Comparison of ENCODE assay signal across 10 cellular contexts in the genomic region with DNA sequence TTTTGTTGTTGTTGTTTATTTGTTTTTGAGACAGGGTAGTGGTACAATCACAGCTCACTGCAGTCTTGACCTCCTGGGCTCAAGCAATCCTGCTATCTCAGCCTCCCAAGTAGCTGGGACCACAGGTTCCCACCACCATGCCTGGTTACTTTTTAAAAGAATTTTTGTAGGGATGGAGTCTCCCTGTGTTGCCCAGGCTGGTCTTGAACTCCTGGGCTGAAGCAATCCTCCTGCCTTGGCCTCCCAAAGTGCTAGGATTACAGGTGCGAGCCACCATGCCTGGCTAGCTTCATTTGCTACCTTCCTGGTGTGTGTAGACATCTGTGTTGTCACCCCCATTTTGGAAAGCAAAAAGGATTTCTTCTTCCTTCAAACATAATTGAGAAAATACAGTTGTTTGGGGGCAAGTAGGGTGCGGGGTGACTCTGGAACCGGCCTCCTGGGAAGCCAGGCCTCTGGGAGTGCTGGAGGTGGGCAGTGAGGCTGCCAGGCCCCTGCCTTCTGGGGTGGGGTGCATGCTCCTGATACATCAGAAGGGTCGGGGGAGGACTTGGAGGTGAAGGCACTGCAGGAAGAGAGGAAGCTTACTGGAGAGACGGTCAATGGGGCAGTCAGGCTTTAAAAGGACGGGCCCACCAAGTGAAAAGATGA. TPM values are rescaled to one million over a fixed set of nuclear protein-coding genes. Genes with fewer than 3 reads are reported as not detected.
DNase-seq lines count a peak whose midpoint lies in the region; ATAC-seq and TF ChIP-seq lines count a peak whose summit lies in the region.
"Had no signal": no experiment of that assay in that cellular context is flagged by ENCODE, and none has a peak within 500 bp of the region (broad histone marks: within the 10 kb centered on the region; RNA-seq: fewer than 3 reads in every experiment).

No MANE protein-coding gene starts in this region.

- H3K27ac ChIP-seq in mesodermal cell (ENCODE audit: low read depth, low read length, severe bottlenecking) (peak overlapping the region; percentile 33), thyroid gland (peak overlapping the region in 2 of 3 donors; percentile 35 to 50)

- H3K4me3 Mint-ChIP-seq in brain, result no peak overlapping the region
- no peak overlapping the region for H3K4me3 Mint-ChIP-seq in glutamatergic neuron (ENCODE audit: unreplicated experiment)

- H3K27me3 Mint-ChIP-seq in brain (peaks cover 5% of the 10 kb centered on the region), glutamatergic neuron (ENCODE audit: unreplicated experiment) (peaks cover 14% of the 10 kb centered on the region)
- H3K27me3 Mint-ChIP-seq: activated CD4-positive, alpha-beta T cell treated with anti-CD3 and anti-CD28 coated beads, Interleukin-2, amount 10 ng/mL, durations not matched to agents 24 days and 14 days had no signal

- no peak for TF ChIP-seq CTCF in brain (conservative IDR thresholded peaks at IDR 0.05)
- no peak for TF ChIP-seq CTCF in thyroid gland (IDR thresholded peaks at IDR 0.05)
- TF ChIP-seq CTCF in glutamatergic neuron (IDR thresholded peaks at IDR 0.05; ENCODE audit: partially characterized antibody, unreplicated experiment), result no peak

- intact Hi-C loops in thyroid gland (cut with DNase I), result no loop called here

- H3K36me3 ChIP-seq in mesodermal cell (ENCODE audit: control insufficient read depth, insufficient read depth, low read length), result peaks cover 28% of the 10 kb centered on the region
- no peaks in the 10 kb centered on the region for H3K36me3 ChIP-seq in thyroid gland

- DNase-seq in activated naive CD4-positive, alpha-beta T cell treated with anti-CD3 and anti-CD28 coated beads, Interleukin-2, amount 50 U/mL, for 72 hours (ENCODE audit: low spot score in 2 of 2), result no peak
- DNase-seq in activated naive CD4-positive, alpha-beta T cell treated with anti-CD3 and anti-CD28 coated beads, Interleukin-2, amount 50 U/mL, for 16 hours, result no peak
- no peak for DNase-seq in thyroid gland
- no peak for DNase-seq in nucleus accumbens (lab: John Stamatoyannopoulos, UW)
- DNase-seq in stimulated activated CD4-positive, alpha-beta T cell treated with anti-CD3 and anti-CD28 coated beads, Interleukin-2, amount 100 ng/mL, for 48 hours, result no peak
- no peak for DNase-seq in glutamatergic neuron
- DNase-seq: activated CD4-positive, alpha-beta T cell treated with anti-CD3 and anti-CD28 coated beads, Interleukin-2, amount 10 ng/mL, durations not matched to agents 24 days and 14 days; NCI-H510A had no signal

- no peaks in the 10 kb centered on the region for H3K9me3 ChIP-seq in mesodermal cell (ENCODE audit: control insufficient read depth, low read length)
- H3K9me3 ChIP-seq in thyroid gland, result no peaks in the 10 kb centered on the region

- 94 to 97% methylated on average over 4 to 5 of the region's 6 CpGs for WGBS in mesodermal cell (ENCODE audit: insufficient coverage in 2 of 2), 2 experiments
- WGBS in thyroid gland, 2 donors, result 97 to 98% methylated on average over 6 of the region's 6 CpGs

- H3K27ac Mint-ChIP-seq in activated naive CD4-positive, alpha-beta T cell treated with anti-CD3 and anti-CD28 coated beads, Interleukin-2, amount 50 U/mL, for 72 hours, result peak overlapping the region; percentile 33 to 45
- peak overlapping the region in 4 of 5 experiments; percentile 41 to 91 (median 68) for H3K27ac Mint-ChIP-seq in brain
- H3K27ac Mint-ChIP-seq in glutamatergic neuron (ENCODE audit: unreplicated experiment), result no peak overlapping the region

- H3K4me3 ChIP-seq in mesodermal cell (ENCODE audit: extremely low read depth, insufficient read depth, low read length, poor library complexity, severe bottlenecking) (no peak overlapping the region), thyroid gland (replicated peaks in 1 of 3) (no peak overlapping the region)

- no peak for ATAC-seq in activated naive CD4-positive, alpha-beta T cell treated with anti-CD3 and anti-CD28 coated beads, Interleukin-2, amount 50 U/mL, for 72 hours

- peaks cover 11 to 57% of the 10 kb centered on the region in 2 donors for H3K36me3 Mint-ChIP-seq in activated naive CD4-positive, alpha-beta T cell treated with anti-CD3 and anti-CD28 coated beads, Interleukin-2, amount 50 U/mL, for 72 hours
- H3K36me3 Mint-ChIP-seq in brain (peaks cover 6% of the 10 kb centered on the region), glutamatergic neuron (ENCODE audit: unreplicated experiment) (peaks cover 10% of the 10 kb centered on the region)

- TF ChIP-seq POLR2A in thyroid gland (IDR thresholded peaks at IDR 0.05), result no peak

- H3K4me1 Mint-ChIP-seq in brain, result peaks cover 41% of the 10 kb centered on the region
- H3K4me1 Mint-ChIP-seq in glutamatergic neuron (ENCODE audit: low read depth, unreplicated experiment), result peaks cover 25% of the 10 kb centered on the region

- H3K27me3 ChIP-seq in thyroid gland, result no peaks in the 10 kb centered on the region

- H3K9me3 Mint-ChIP-seq in activated naive CD4-positive, alpha-beta T cell treated with anti-CD3 and anti-CD28 coated beads, Interleukin-2, amount 50 U/mL, for 72 hours, result peaks cover 0 to 6% of the 10 kb centered on the region in 2 donors
- peaks cover 4 to 11% (median 5%) of the 10 kb centered on the region in 5 experiments for H3K9me3 Mint-ChIP-seq in brain
- peaks cover 8% of the 10 kb centered on the region for H3K9me3 Mint-ChIP-seq in glutamatergic neuron (ENCODE audit: unreplicated experiment)

- H3K4me1 ChIP-seq in mesodermal cell (ENCODE audit: control insufficient read depth, insufficient read depth, low read length, poor library complexity, severe bottlenecking) (peaks cover 13% of the 10 kb centered on the region), thyroid gland (peaks cover 9 to 32% of the 10 kb centered on the region in 2 donors)

RNA-seq across cellular contexts. Expression of a gene that starts 28.4 kb away (rescaled TPM):
- 10 to 100 TPM; 31.6 to 51.7 TPM for total RNA-seq in activated naive CD4-positive, alpha-beta T cell treated with anti-CD3 and anti-CD28 coated beads, Interleukin-2, amount 50 U/mL, for 72 hours
- 17.9 TPM for polyA plus RNA-seq in brain (ENCODE audit: insufficient read depth, low read depth, low replicate concordance)
- polyA plus RNA-seq in mesodermal cell (2013, experiment 1 of 2), result 12.6 TPM
- polyA plus RNA-seq in mesodermal cell (2013, experiment 2 of 2), result 9.9 TPM
- total RNA-seq in thyroid gland, result 10 to 100 TPM; 11.3 to 22.7 (median 13.5) TPM
- total RNA-seq in glutamatergic neuron (ENCODE audit: unreplicated experiment), result 2.4 TPM
